1 cellular context compared by ENCODE assay signal in the genomic region with DNA sequence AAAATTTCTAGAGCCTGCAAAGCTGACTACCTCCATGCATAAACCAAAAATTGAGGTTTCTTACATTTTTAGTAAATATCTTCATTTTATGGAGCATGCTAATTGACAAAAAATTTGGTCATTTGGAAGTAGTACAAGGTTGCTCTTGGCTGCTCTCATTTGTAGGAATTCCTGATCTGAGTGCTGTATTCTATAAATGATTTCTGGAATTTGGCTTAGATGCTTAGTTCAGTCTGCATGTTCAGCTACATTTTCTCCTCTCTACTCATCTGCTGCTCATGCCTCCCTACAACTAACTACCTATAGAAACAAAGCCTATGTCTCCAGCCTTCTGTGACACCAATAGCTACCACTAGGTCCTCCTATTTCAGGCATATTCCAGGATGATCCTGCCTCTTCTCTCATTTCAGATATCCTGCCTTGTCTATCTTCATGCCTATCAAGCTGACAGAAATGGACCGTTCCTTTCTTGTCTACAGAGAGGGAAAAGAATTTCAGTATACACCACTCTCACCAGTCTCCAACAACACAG.
TF ChIP-seq lines count a peak whose summit lies in the region.

No MANE protein-coding gene starts in this region.

TF ChIP-seq in IMR-90, 13 proteins besides CTCF, POLR2A, EP300 and RAD21:
- TF ChIP-seq CEBPB (IDR thresholded peaks at IDR 0.05; ENCODE audit: low read depth, low read length), result no peak
- no peak for TF ChIP-seq RFX5 (IDR thresholded peaks at IDR 0.05; ENCODE audit: low read depth, low read length)
- TF ChIP-seq, protein P1, sequence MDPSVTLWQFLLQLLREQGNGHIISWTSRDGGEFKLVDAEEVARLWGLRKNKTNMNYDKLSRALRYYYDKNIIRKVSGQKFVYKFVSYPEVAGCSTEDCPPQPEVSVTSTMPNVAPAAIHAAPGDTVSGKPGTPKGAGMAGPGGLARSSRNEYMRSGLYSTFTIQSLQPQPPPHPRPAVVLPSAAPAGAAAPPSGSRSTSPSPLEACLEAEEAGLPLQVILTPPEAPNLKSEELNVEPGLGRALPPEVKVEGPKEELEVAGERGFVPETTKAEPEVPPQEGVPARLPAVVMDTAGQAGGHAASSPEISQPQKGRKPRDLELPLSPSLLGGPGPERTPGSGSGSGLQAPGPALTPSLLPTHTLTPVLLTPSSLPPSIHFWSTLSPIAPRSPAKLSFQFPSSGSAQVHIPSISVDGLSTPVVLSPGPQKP (IDR thresholded peaks at IDR 0.05; ENCODE audit: borderline replicate concordance, low read depth, low read length), result no peak
- TF ChIP-seq, protein P2, sequence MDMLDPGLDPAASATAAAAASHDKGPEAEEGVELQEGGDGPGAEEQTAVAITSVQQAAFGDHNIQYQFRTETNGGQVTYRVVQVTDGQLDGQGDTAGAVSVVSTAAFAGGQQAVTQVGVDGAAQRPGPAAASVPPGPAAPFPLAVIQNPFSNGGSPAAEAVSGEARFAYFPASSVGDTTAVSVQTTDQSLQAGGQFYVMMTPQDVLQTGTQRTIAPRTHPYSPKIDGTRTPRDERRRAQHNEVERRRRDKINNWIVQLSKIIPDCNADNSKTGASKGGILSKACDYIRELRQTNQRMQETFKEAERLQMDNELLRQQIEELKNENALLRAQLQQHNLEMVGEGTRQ (IDR thresholded peaks at IDR 0.05; ENCODE audit: low read depth, low read length), result no peak
- TF ChIP-seq CHD1 (IDR thresholded peaks at IDR 0.05; ENCODE audit: low read depth, low read length), result no peak
- no peak for TF ChIP-seq MAFK (IDR thresholded peaks at IDR 0.05; ENCODE audit: low read depth, low read length)
- TF ChIP-seq BHLHE40 (IDR thresholded peaks at IDR 0.05; ENCODE audit: low read depth, low read length), result no peak
- TF ChIP-seq NFE2L2 (IDR thresholded peaks at IDR 0.05; ENCODE audit: low read depth, low read length), result no peak
- no peak for TF ChIP-seq FOS (IDR thresholded peaks at IDR 0.05; ENCODE audit: low read depth, low read length)
- TF ChIP-seq MXI1 (IDR thresholded peaks at IDR 0.05; ENCODE audit: borderline replicate concordance, low read depth, low read length), result no peak
- no peak for TF ChIP-seq SMC3 (IDR thresholded peaks at IDR 0.05; ENCODE audit: low read depth, low read length)
- no peak for TF ChIP-seq MAZ (IDR thresholded peaks at IDR 0.05; ENCODE audit: borderline replicate concordance, low read depth, low read length)
- no peak for TF ChIP-seq RCOR1 (IDR thresholded peaks at IDR 0.05; ENCODE audit: insufficient replicate concordance, low read length)
